ENCODE assay signal across 8 cellular contexts in the genomic region with DNA sequence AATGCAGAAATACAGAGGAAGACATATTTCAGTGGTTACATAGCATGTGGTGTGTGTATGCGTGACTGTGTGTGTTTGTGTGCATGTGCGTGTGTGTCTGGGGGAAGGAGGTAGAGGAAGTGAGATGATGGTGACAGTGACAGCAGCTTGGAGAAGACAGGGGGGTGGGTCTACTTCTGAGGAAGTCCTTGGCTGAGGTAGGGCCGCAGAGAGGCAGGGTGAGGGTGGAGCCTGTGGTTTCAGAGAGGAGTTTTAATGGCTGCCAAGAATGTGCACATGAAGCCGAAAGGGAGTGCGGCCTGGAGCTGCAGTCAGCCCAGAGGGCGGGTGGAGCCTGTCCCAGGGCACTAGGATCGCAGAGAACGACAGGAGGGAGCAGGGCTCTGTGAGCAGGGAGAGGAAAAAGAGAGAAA. TPM values are rescaled to one million over a fixed set of nuclear protein-coding genes. Genes with fewer than 3 reads are reported as not detected.
DNase-seq lines count a peak whose midpoint lies in the region; ATAC-seq and TF ChIP-seq lines count a peak whose summit lies in the region.

No MANE protein-coding gene starts in this region.

- no peaks in the 10 kb centered on the region for H3K9me3 ChIP-seq in thoracic aorta

- H3K36me3 ChIP-seq in thoracic aorta: no peaks in the 10 kb centered on the region

- no peaks in the 10 kb centered on the region for H3K9me3 Mint-ChIP-seq in effector memory CD8-positive, alpha-beta T cell
- no peaks in the 10 kb centered on the region for H3K9me3 Mint-ChIP-seq in natural killer cell treated with Interleukin-12 subunit alpha and Interleukin-12 subunit beta and Interleukin-15 and Interleukin-18, amount 100 ng/mL, for 72 hours

- DNase-seq in NCI-H2029 (lab: John Stamatoyannopoulos, UW) (peak; percentile 86), thoracic aorta (ENCODE audit: low spot score) (no peak), COR-L47 (lab: John Stamatoyannopoulos, UW) (no peak)
- DNase-seq in activated CD4-positive, alpha-beta T cell treated with anti-CD3 and anti-CD28 coated beads, Interleukin-2, amount 50 U/mL, for 1 hour: peak; percentile 75
- peak; percentile 64 to 69 (median 68) for DNase-seq in effector memory CD8-positive, alpha-beta T cell
- peak; percentile 79 for DNase-seq in natural killer cell treated with Interleukin-12 subunit alpha and Interleukin-12 subunit beta and Interleukin-15 and Interleukin-18, amount 100 ng/mL, for 72 hours (ENCODE audit: low spot score)

- H3K4me1 Mint-ChIP-seq in effector memory CD8-positive, alpha-beta T cell (ENCODE audit: low read depth in 2 of 2): peaks cover 12 to 16% of the 10 kb centered on the region in 2 donors
- peaks cover 14 to 18% of the 10 kb centered on the region in 2 donors for H3K4me1 Mint-ChIP-seq in natural killer cell treated with Interleukin-12 subunit alpha and Interleukin-12 subunit beta and Interleukin-15 and Interleukin-18, amount 100 ng/mL, for 72 hours (ENCODE audit: low read depth in 2 of 2)

- peak overlapping the region; percentile 72 to 77 for H3K4me3 Mint-ChIP-seq in effector memory CD8-positive, alpha-beta T cell
- H3K4me3 Mint-ChIP-seq in natural killer cell treated with Interleukin-12 subunit alpha and Interleukin-12 subunit beta and Interleukin-15 and Interleukin-18, amount 100 ng/mL, for 72 hours: peak overlapping the region; percentile 81

- H3K36me3 Mint-ChIP-seq in effector memory CD8-positive, alpha-beta T cell (ENCODE audit: insufficient read depth): peaks cover 3% of the 10 kb centered on the region
- H3K36me3 Mint-ChIP-seq in natural killer cell treated with Interleukin-12 subunit alpha and Interleukin-12 subunit beta and Interleukin-15 and Interleukin-18, amount 100 ng/mL, for 72 hours: no peaks in the 10 kb centered on the region

- no peaks in the 10 kb centered on the region for H3K27me3 ChIP-seq in thoracic aorta (replicated peaks; ENCODE audit: insufficient read depth)

- ATAC-seq in GM18499 (IDR thresholded peaks at IDR 0.05; ENCODE audit: insufficient read depth, unreplicated experiment) (peak; percentile 74), HG02623 (IDR thresholded peaks at IDR 0.05; ENCODE audit: unreplicated experiment) (peak; percentile 97), thoracic aorta (ENCODE audit: insufficient number of reproducible peaks, low FRiP score, low read depth) (no peak)
- peak; percentile 100 for ATAC-seq in effector memory CD8-positive, alpha-beta T cell (replicated peaks)
- peak; percentile 95 to 100 for ATAC-seq in natural killer cell treated with Interleukin-12 subunit alpha and Interleukin-12 subunit beta and Interleukin-15 and Interleukin-18, amount 100 ng/mL, for 72 hours

- peak overlapping the region; percentile 76 to 78 for H3K27ac Mint-ChIP-seq in effector memory CD8-positive, alpha-beta T cell
- H3K27ac Mint-ChIP-seq in natural killer cell treated with Interleukin-12 subunit alpha and Interleukin-12 subunit beta and Interleukin-15 and Interleukin-18, amount 100 ng/mL, for 72 hours: peak overlapping the region; percentile 77 to 81

- peak overlapping the region; percentile 0 for H3K4me3 ChIP-seq in thoracic aorta

- H3K27me3 Mint-ChIP-seq in effector memory CD8-positive, alpha-beta T cell: no peaks in the 10 kb centered on the region
- peaks cover 0 to 3% of the 10 kb centered on the region in 2 donors for H3K27me3 Mint-ChIP-seq in natural killer cell treated with Interleukin-12 subunit alpha and Interleukin-12 subunit beta and Interleukin-15 and Interleukin-18, amount 100 ng/mL, for 72 hours

- peaks cover 8 to 17% of the 10 kb centered on the region in 2 donors for H3K4me1 ChIP-seq in thoracic aorta (ENCODE audit: control insufficient read depth in 1 of 2, low read depth in 2 of 2)

- no peak overlapping the region for H3K27ac ChIP-seq in thoracic aorta

- no peak for TF ChIP-seq CTCF in thoracic aorta (IDR thresholded peaks at IDR 0.05)

RNA-seq across cellular contexts. Expression of a gene that starts 22.7 kb away (rescaled TPM):
- total RNA-seq in natural killer cell treated with Interleukin-12 subunit alpha and Interleukin-12 subunit beta and Interleukin-15 and Interleukin-18, amount 100 ng/mL, for 72 hours: 10 to 100 TPM; 18.4 to 33.4 TPM
- total RNA-seq in thoracic aorta: 10 to 100 TPM; 34.0 to 73.4 TPM

Comparison
In these comparisons a context has a peak if more than half of its experiments do, and no peak if none do; other contexts are left out.
1. DNase-seq: peak in NCI-H2029 (single experiment), activated CD4-positive, alpha-beta T cell treated with anti-CD3 and anti-CD28 coated beads, Interleukin-2, amount 50 U/mL, for 1 hour (single experiment), effector memory CD8-positive, alpha-beta T cell (3 of 3) and natural killer cell treated with Interleukin-12 subunit alpha and Interleukin-12 subunit beta and Interleukin-15 and Interleukin-18, amount 100 ng/mL, for 72 hours (single experiment); none in thoracic aorta (single experiment) and COR-L47 (single experiment).